ENCODE assay signal across 35 cellular contexts in the genomic region with DNA sequence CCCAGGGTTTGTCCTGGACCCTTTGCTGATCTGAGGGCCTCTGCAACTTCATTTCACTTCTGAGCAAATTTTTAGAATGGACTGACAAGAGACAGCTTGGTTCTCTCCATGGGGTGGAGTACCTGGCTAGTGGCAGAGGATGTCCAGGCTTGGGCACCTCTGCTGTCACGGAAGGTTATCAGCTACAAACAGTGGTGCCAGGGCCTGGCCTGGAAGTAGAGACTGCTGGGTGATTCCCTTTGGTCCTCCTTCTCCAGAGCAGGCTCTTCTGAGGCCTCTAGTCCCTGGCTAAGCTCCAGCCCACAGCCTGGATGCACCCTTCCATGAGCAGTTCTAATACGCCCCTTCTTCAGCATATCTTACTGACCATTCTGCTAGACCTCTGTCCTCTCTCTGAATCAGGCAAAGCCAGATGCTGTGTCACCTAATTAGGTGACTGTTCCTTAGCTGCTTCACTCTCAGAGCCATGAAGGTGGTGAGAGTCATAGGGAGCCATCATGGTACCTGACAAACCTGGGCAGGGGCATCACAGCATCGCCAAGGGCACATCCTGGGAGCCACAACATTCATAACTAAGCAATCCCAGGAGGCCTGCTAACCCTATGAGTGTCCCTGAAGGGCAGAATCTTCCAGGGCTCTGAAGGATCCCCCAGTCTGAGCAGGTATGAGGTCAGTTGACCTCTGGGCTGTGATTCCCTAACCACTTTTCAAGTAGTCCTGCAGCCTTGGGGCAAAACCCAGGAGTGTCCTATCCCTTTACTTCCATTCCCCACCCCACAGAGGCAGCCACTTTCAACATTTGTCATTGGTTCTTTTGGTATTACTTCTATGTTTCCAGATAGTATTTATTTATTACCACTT. TPM values are rescaled to one million over a fixed set of nuclear protein-coding genes. Genes with fewer than 3 reads are reported as not detected.
A peak's percentile ranks its signal among the peaks of the same experiment; 100 is the strongest.
DNase-seq lines count a peak whose midpoint lies in the region; ATAC-seq and TF ChIP-seq lines count a peak whose summit lies in the region.
"Had no signal": no experiment of that assay in that cellular context is flagged by ENCODE, and none has a peak within 500 bp of the region (broad histone marks: within the 10 kb centered on the region; RNA-seq: fewer than 3 reads in every experiment).

No MANE protein-coding gene starts in this region.

- peak; percentile 55 for DNase-seq in right atrium auricular region (ENCODE audit: low spot score)
- DNase-seq in left ventricle myocardium inferior: no peak
- DNase-seq in coronary artery (ENCODE audit: low spot score): peak; percentile 52
- DNase-seq in mesenchymal stem cell: no peak
- DNase-seq in vagina (ENCODE audit: extremely low spot score in 2 of 2): peak; percentile 64 to 74
- DNase-seq in HT-29 (ENCODE audit: low spot score): no peak
- no peak for DNase-seq in NCI-H2029 treated with DMSO at 0.1 percent for 48 hours (lab: John Stamatoyannopoulos, UW)
- DNase-seq: activated CD4-positive, alpha-beta memory T cell treated with anti-CD3 and anti-CD28 coated beads, Interleukin-2, amount 10 ng/mL, durations not matched to agents 7 days and 5 days; activated naive CD4-positive, alpha-beta T cell treated with anti-CD3 and anti-CD28 coated beads, Interleukin-2, amount 50 U/mL, for 16 hours; activated T-cell treated with anti-CD3 and anti-CD28 coated beads for 4 hours; amniotic stem cell; brain microvascular endothelial cell; CD4-positive, alpha-beta T cell; cortex of kidney; gastrocnemius medialis; hippocampal formation; left cardiac atrium; MG63; NCI-H1105; NCI-H187 treated with DMSO at 0.1 percent for 48 hours; NCI-H2227 treated with DMSO at 0.1 percent for 48 hours; NCI-H748 treated with DMSO at 0.1 percent for 48 hours; ovary; Right ventricle myocardium superior; stimulated activated CD8-positive, alpha-beta memory T cell treated with anti-CD3 and anti-CD28 coated beads, Interleukin-4, amount 100 ng/mL, for 48 hours; stimulated activated naive CD8-positive, alpha-beta T cell treated with anti-CD3 and anti-CD28 coated beads, Interleukin-15, amount 100 ng/mL, for 72 hours; tibial artery had no signal

- H2BK15ac ChIP-seq in mesenchymal stem cell (ENCODE audit: low read depth, poor library complexity, severe bottlenecking): no peak overlapping the region

- H3K9me3 ChIP-seq in right atrium auricular region (no peaks in the 10 kb centered on the region), left ventricle myocardium inferior (replicated peaks) (no peaks in the 10 kb centered on the region), mesenchymal stem cell (ENCODE audit: control insufficient read depth, low read length) (no peaks in the 10 kb centered on the region), vagina (no peaks in the 10 kb centered on the region)
- H3K9me3 ChIP-seq: A549, gastrocnemius medialis, MG63, ovary, tibial artery had no signal

- H3K36me3 ChIP-seq in right atrium auricular region (no peaks in the 10 kb centered on the region), left ventricle myocardium inferior (no peaks in the 10 kb centered on the region), mesenchymal stem cell (ENCODE audit: control insufficient read depth in 1 of 2, insufficient read depth in 2 of 2, low read depth in 1 of 2, low read length in 2 of 2) (peaks cover 3 to 52% of the 10 kb centered on the region in 2 experiments), vagina (no peaks in the 10 kb centered on the region)
- H3K36me3 ChIP-seq: gastrocnemius medialis, ovary, tibial artery had no signal

- TF ChIP-seq CTCF in right atrium auricular region (IDR thresholded peaks at IDR 0.05) (no peak), left ventricle myocardium inferior (IDR thresholded peaks at IDR 0.05; ENCODE audit: borderline replicate concordance) (no peak), coronary artery (IDR thresholded peaks at IDR 0.05) (no peak), vagina (IDR thresholded peaks at IDR 0.05) (no peak)

- peak overlapping the region; percentile 65 for H4K8ac ChIP-seq in mesenchymal stem cell (ENCODE audit: low read length)

- no peak overlapping the region for H4K91ac ChIP-seq in mesenchymal stem cell (ENCODE audit: low read length)

- H2BK12ac ChIP-seq in mesenchymal stem cell (ENCODE audit: low read length in 2 of 2): peak overlapping the region; percentile 2 to 38

- H2AK5ac ChIP-seq in mesenchymal stem cell (ENCODE audit: low read length, severe bottlenecking): no peak overlapping the region

- H2BK120ac ChIP-seq in mesenchymal stem cell (ENCODE audit: low read depth, low read length): no peak overlapping the region

- intact Hi-C loops in left ventricle myocardium inferior (cut with micrococcal nuclease): loop anchor here (10.0 kb wide), 1 partner anchor 46 kb away; no protein-coding TSS in a partner anchor
- intact Hi-C loops in vagina (cut with DNase I): no loop called here

- H3K9ac ChIP-seq in mesenchymal stem cell (ENCODE audit: low read length): peak overlapping the region; percentile 94
- H3K9ac ChIP-seq: KMS-11 had no signal

- no peak for ATAC-seq in GM21786 (IDR thresholded peaks at IDR 0.05; ENCODE audit: unreplicated experiment)
- ATAC-seq: A549; esophagus mucosa; gastrocnemius medialis; GM23338; left cardiac atrium; natural killer cell treated with Interleukin-12 subunit alpha and Interleukin-12 subunit beta and Interleukin-15 and Interleukin-18, amount 100 ng/mL, for 72 hours; stimulated activated naive CD8-positive, alpha-beta T cell treated with anti-CD3 and anti-CD28 coated beads, Interleukin-15, amount 100 ng/mL, for 72 hours had no signal

- H3K27ac ChIP-seq in right atrium auricular region (no peak overlapping the region), left ventricle myocardium inferior (replicated peaks) (no peak overlapping the region), coronary artery (no peak overlapping the region), mesenchymal stem cell (ENCODE audit: low read length, poor library complexity, severe bottlenecking) (no peak overlapping the region), vagina (no peak overlapping the region)
- H3K27ac ChIP-seq: A549, brain microvascular endothelial cell, gastrocnemius medialis, HL-60, KMS-11, ovary had no signal

- H2BK5ac ChIP-seq in mesenchymal stem cell (ENCODE audit: low read depth, low read length, poor library complexity, severe bottlenecking): no peak overlapping the region

- no peak overlapping the region for H3K4me2 ChIP-seq in mesenchymal stem cell (ENCODE audit: low read length, poor library complexity, severe bottlenecking)
- H3K4me2 ChIP-seq: A549, GM23338, KMS-11, smooth muscle cell had no signal

- H3K14ac ChIP-seq in mesenchymal stem cell (ENCODE audit: low read length in 2 of 2): no peak overlapping the region

- H3K18ac ChIP-seq in mesenchymal stem cell (ENCODE audit: low read depth in 1 of 2, low read length in 2 of 2): peak overlapping the region; percentile 11 to 52

- no peaks in the 10 kb centered on the region for H3K27me3 ChIP-seq in right atrium auricular region
- peaks cover 31% of the 10 kb centered on the region for H3K27me3 ChIP-seq in left ventricle myocardium inferior (ENCODE audit: low read depth)
- H3K27me3 ChIP-seq in mesenchymal stem cell (ENCODE audit: control insufficient read depth in 1 of 2, insufficient read depth in 1 of 2, low read length in 2 of 2): no peaks in the 10 kb centered on the region
- H3K27me3 ChIP-seq in vagina: no peaks in the 10 kb centered on the region
- H3K27me3 ChIP-seq: brain microvascular endothelial cell, MG63, ovary, tibial artery had no signal

- H3K4me3 ChIP-seq in right atrium auricular region: no peak overlapping the region
- H3K4me3 ChIP-seq in left ventricle myocardium inferior: no peak overlapping the region
- no peak overlapping the region for H3K4me3 ChIP-seq in coronary artery
- peak overlapping the region in 1 of 2 experiments; percentile 97 for H3K4me3 ChIP-seq in mesenchymal stem cell (ENCODE audit: insufficient read depth in 1 of 2, low read depth in 1 of 2, low read length in 2 of 2)
- no peak overlapping the region for H3K4me3 ChIP-seq in vagina
- H3K4me3 ChIP-seq: A549, gastrocnemius medialis, GM23338, MG63, ovary, smooth muscle cell, tibial artery had no signal

- H3K4me1 ChIP-seq in right atrium auricular region: peaks cover 0 to 14% of the 10 kb centered on the region in 2 donors
- H3K4me1 ChIP-seq in left ventricle myocardium inferior: peaks cover 49% of the 10 kb centered on the region
- peaks cover 26% of the 10 kb centered on the region for H3K4me1 ChIP-seq in mesenchymal stem cell (ENCODE audit: control insufficient read depth, insufficient read depth, low read depth, low read length)
- peaks cover 16% of the 10 kb centered on the region for H3K4me1 ChIP-seq in vagina

- 87% methylated on average over 3 of the region's 3 CpGs for WGBS in mesenchymal stem cell

- TF ChIP-seq POLR2A in vagina (IDR thresholded peaks at IDR 0.05): no peak

- H3K4ac ChIP-seq in mesenchymal stem cell (ENCODE audit: low read depth in 1 of 2, low read length in 2 of 2): peak overlapping the region in 1 of 2 experiments; percentile 60

- peaks cover 17% of the 10 kb centered on the region for H3K79me1 ChIP-seq in mesenchymal stem cell (replicated peaks; ENCODE audit: low read length, poor library complexity, severe bottlenecking)

- H3K23ac ChIP-seq in mesenchymal stem cell (ENCODE audit: low read length in 2 of 2): no peak overlapping the region

- H2AFZ ChIP-seq in mesenchymal stem cell (ENCODE audit: low read depth, low read length): no peak overlapping the region
- H2AFZ ChIP-seq: GM23338 had no signal

RNA-seq across cellular contexts. Expression of a gene that starts 4.0 kb away (rescaled TPM):
- total RNA-seq in right atrium auricular region (1 to 10 TPM; 1.8 to 5.7 TPM), left ventricle myocardium inferior (3.8 TPM), vagina (3.2 TPM)
- polyA plus RNA-seq in mesenchymal stem cell (2013, experiment 1 of 2): 14.3 TPM
- 14.4 TPM for polyA plus RNA-seq in mesenchymal stem cell (2013, experiment 2 of 2)
- 0.10 and 0.39 TPM in 2 replicates for total RNA-seq in HT-29 (2014; rRNA removed; shearing (Covaris generic))
- total RNA-seq: CD4-positive, alpha-beta T cell had no signal

Comparison
In these comparisons a context has a peak if more than half of its experiments do, and no peak if none do; other contexts are left out.
1. DNase-seq: peak in right atrium auricular region (single experiment), coronary artery (single experiment) and vagina (2 of 2); none in left ventricle myocardium inferior (single experiment), mesenchymal stem cell (single experiment), HT-29 (single experiment) and NCI-H2029 treated with DMSO at 0.1 percent for 48 hours (single experiment).